ENCODE assay signal across 17 cellular contexts in the genomic region with DNA sequence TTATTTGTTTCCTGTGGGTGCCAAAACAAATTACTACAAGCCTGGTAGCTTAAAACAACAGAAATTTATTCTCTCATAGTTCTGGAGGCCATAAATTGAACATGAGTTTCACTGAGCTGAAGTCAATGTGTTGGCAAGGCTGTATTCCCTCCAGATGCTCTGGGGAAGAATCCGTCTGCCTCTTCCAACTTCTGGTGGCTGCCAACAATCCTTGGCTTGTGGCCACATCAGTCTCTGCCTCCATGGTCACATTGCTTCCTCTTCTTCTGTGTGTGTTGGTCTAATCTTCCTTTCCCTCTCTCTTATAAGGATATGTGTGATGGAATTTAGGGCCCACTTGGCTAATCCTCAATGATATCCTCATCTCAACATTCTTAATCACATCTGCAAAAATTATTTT.
DNase-seq lines count a peak whose midpoint lies in the region; ATAC-seq and TF ChIP-seq lines count a peak whose summit lies in the region.
"Had no signal": no experiment of that assay in that cellular context is flagged by ENCODE, and none has a peak within 500 bp of the region (broad histone marks: within the 10 kb centered on the region; RNA-seq: fewer than 3 reads in every experiment).

No MANE protein-coding gene starts in this region.

- DNase-seq in AG10803 (ENCODE audit: low read depth) (peak; percentile 76), NCI-H1694 (lab: John Stamatoyannopoulos, UW) (peak; percentile 61), fibroblast of peridontal ligament (ENCODE audit: extremely low read depth) (peak; percentile 37), medulla oblongata (ENCODE audit: extremely low spot score) (peak; percentile 52), NOMO-1 (lab: John Stamatoyannopoulos, UW; ENCODE audit: unreplicated experiment in 2 of 2) (no peak), NCI-H82 treated with DMSO at 0.1 percent for 48 hours (lab: John Stamatoyannopoulos, UW; ENCODE audit: unreplicated experiment) (no peak), NCI-H128 (lab: John Stamatoyannopoulos, UW; ENCODE audit: unreplicated experiment) (no peak)
- DNase-seq: DMS153, GOT3, IMR-90, Kasumi-1, NCI-H1105 treated with DMSO at 0.1 percent for 48 hours, NCI-H2029, NCI-H2171, NCI-H748 treated with DMSO at 0.1 percent for 48 hours had no signal

- no peak for ATAC-seq in HG02759 (IDR thresholded peaks at IDR 0.05; ENCODE audit: unreplicated experiment)
- ATAC-seq: A549 had no signal

- TF ChIP-seq CTCF in AG10803 (conservative IDR thresholded peaks at IDR 0.05; ENCODE audit: low read length) = no peak

- H3K4me3 ChIP-seq in AG10803 (ENCODE audit: low read length) = no peak overlapping the region
- H3K4me3 ChIP-seq: A549 had no signal

Comparison
In these comparisons a context has a peak if more than half of its experiments do, and no peak if none do; other contexts are left out.
1. DNase-seq: peak in AG10803 (single experiment), NCI-H1694 (single experiment), fibroblast of peridontal ligament (single experiment) and medulla oblongata (single experiment); none in NOMO-1 (0 of 2), NCI-H82 treated with DMSO at 0.1 percent for 48 hours (single experiment) and NCI-H128 (single experiment).